In the genomic region with DNA sequence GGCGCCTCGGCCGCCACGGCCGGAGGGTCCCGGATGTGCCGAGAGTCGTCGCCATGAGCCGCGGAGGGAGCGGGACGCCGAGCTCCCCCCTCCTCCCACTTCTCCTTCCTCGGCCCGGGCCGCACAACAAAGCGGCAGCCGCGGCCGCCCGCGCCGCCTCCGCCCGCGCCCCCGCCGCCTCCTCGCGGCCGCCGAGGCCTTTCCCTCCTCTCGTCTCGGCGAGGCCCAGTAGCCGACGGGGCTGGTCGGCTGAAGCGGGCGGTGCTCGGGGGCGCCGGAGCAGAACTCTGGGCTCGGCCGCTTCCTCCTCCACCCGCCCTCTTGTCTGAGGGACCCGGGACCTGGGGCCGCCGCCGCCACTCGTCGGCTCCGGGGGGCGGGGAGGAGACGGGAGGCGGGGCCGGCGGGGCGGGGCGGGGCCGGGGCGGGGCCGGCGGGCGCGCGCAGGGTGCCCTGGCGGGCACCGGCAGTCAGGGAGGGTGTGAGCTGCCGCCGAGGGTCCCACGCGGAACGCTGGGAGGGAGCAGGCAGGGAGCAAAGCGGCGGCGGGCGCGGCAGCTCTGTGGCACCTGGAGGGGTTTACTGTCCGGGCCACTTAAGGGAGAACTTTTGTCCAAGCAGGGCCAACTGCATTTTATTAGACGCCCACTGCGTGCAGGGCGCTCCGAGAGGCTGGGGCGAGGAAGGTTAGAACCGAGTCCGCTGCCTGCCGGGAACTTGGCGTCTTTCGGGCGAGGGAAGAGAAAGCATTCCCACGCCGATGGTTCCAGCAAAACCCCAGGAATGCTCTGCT, we compare ENCODE assay signal across 8 cellular contexts. TPM values are rescaled to one million over a fixed set of nuclear protein-coding genes. Genes with fewer than 3 reads are reported as not detected.
A peak's percentile ranks its signal among the peaks of the same experiment; 100 is the strongest.
DNase-seq lines count a peak whose midpoint lies in the region; ATAC-seq, FAIRE-seq and TF ChIP-seq lines count a peak whose summit lies in the region.

A gene (minus strand): TSS at position 327 of the 793 bp plus-strand sequence. CDS start 427 bp downstream, outside the sequence.

- POLR2A ChIA-PET in H1 (lab: Charles Lee; ENCODE audit: partially characterized antibody): interaction anchor here (0.7 to 2.5 kb wide), 16 partner anchors 8 to 170 kb away, joined by 3 to 25 read pairs (median 4); a partner anchor contains a TSS

- no peaks in the 10 kb centered on the region for H3K79me1 ChIP-seq in H1 (ENCODE audit: low read depth, low read length)

- H4K8ac ChIP-seq in H1 (ENCODE audit: extremely low read depth, insufficient read depth, low read length): peak within 1 kb of the TSS; percentile 98

- peak; percentile 82 for ATAC-seq in GM19025 (IDR thresholded peaks at IDR 0.05; ENCODE audit: low read depth, unreplicated experiment)
- ATAC-seq in HG03175 (IDR thresholded peaks at IDR 0.05; ENCODE audit: unreplicated experiment): peak; percentile 84

- H3K4me1 ChIP-seq in BLaER1 treated with 17β-estradiol and CSF1 and Interleukin-3, amounts not matched to agents 10 nM and 100 nM: peaks cover 18 to 37% (median 24%) of the 10 kb centered on the region in 10 experiments
- peaks cover 0 to 3% (median under 1%) of the 10 kb centered on the region in 4 experiments; a peak in 5 of 7 replicates for H3K4me1 ChIP-seq in H1 (replicated peaks in 1 of 4; ENCODE audit: control insufficient read depth in 3 of 4, insufficient read depth in 4 of 4, low read length in 3 of 4)

- peak within 1 kb of the TSS; percentile 81 for H4K91ac ChIP-seq in H1 (replicated peaks; ENCODE audit: insufficient read length, low read length)

- peak within 1 kb of the TSS; percentile 97 for H4K5ac ChIP-seq in H1 (ENCODE audit: insufficient read length, low read depth, low read length)

- CTCF ChIA-PET in H1 (lab: Charles Lee; ENCODE audit: partially characterized antibody): interaction anchor here (1.3 kb wide), 1 partner anchor 13 kb away, joined by 3 read pairs; no protein-coding TSS in a partner anchor

- no peaks in the 10 kb centered on the region for H3K9me3 ChIP-seq in BLaER1 treated with 17β-estradiol and CSF1 and Interleukin-3, amounts not matched to agents 10 nM and 100 nM (replicated peaks in 1 of 11)
- H3K9me3 ChIP-seq in H1 (ENCODE audit: insufficient read depth in 2 of 2, low read depth in 1 of 2, low read length in 1 of 2): no peaks in the 10 kb centered on the region

- peaks cover 0 to 7% (median 0%) of the 10 kb centered on the region in 11 experiments; a peak in 1 of 22 replicates for H3K27me3 ChIP-seq in BLaER1 treated with 17β-estradiol and CSF1 and Interleukin-3, amounts not matched to agents 10 nM and 100 nM
- H3K27me3 ChIP-seq in H1 (replicated peaks in 1 of 4; ENCODE audit: control insufficient read depth in 3 of 4, extremely low read depth in 1 of 4, insufficient read depth in 3 of 4, low read length in 3 of 4): no peaks in the 10 kb centered on the region

- no peak within 1 kb of the TSS for H2BK20ac ChIP-seq in H1 (ENCODE audit: low read length)

- DNase-seq in NCI-H748 treated with DMSO at 0.1 percent for 48 hours (lab: John Stamatoyannopoulos, UW) (peak; percentile 39), H1 (ENCODE audit: low read depth in 1 of 2, low spot score in 2 of 2) (peak; percentile 17 to 83), mesenteric fat pad (ENCODE audit: low spot score) (peak; percentile 95)
- peak; percentile 54 to 56 for DNase-seq in activated CD8-positive, alpha-beta memory T cell treated with anti-CD3 and anti-CD28 coated beads for 4 hours (ENCODE audit: low read depth in 2 of 2)
- peak; percentile 62 for DNase-seq in stimulated activated CD8-positive, alpha-beta memory T cell treated with anti-CD3 and anti-CD28 coated beads, Interleukin-15, amount 100 ng/mL, for 24 hours (ENCODE audit: low read depth)

- peak within 1 kb of the TSS; percentile 94 to 99 (median 96) for H3K27ac ChIP-seq in BLaER1 treated with 17β-estradiol and CSF1 and Interleukin-3, amounts not matched to agents 10 nM and 100 nM
- H3K27ac ChIP-seq in H1 (ENCODE audit: low read depth, low read length): peak within 1 kb of the TSS; percentile 90; the same call in 1 of the 2 replicates

- no peak within 1 kb of the TSS for H3K23ac ChIP-seq in H1 (ENCODE audit: insufficient read length)

- no peak for FAIRE-seq in H1 (lab: Jason Lieb, UNC)

- H3K9ac ChIP-seq in BLaER1 treated with 17β-estradiol and CSF1 and Interleukin-3, amounts not matched to agents 10 nM and 100 nM: peak within 1 kb of the TSS; percentile 96 to 99 (median 98)
- H3K9ac ChIP-seq in H1 (replicated peaks in 1 of 4; ENCODE audit: extremely low read depth in 1 of 4, low read depth in 3 of 4, low read length in 3 of 4): peak within 1 kb of the TSS; percentile 67 to 97 (median 84)

- H3K14ac ChIP-seq in H1 (ENCODE audit: insufficient read length): no peak within 1 kb of the TSS

- peak within 1 kb of the TSS; percentile 69 for H3K4ac ChIP-seq in H1 (replicated peaks; ENCODE audit: insufficient read length, low read depth, low read length)

- H3K36me3 ChIP-seq in BLaER1 treated with 17β-estradiol and CSF1 and Interleukin-3, amounts not matched to agents 10 nM and 100 nM: peaks cover 0 to 9% (median 3%) of the 10 kb centered on the region in 11 experiments; a peak in 7 of 22 replicates
- H3K36me3 ChIP-seq in H1 (ENCODE audit: control insufficient read depth in 2 of 4, insufficient read depth in 4 of 4, low read length in 3 of 4): no peaks in the 10 kb centered on the region

- TF ChIP-seq CTCF in H1 (IDR thresholded peaks at IDR 0.05; ENCODE audit: control extremely low read depth in 1 of 3, insufficient read depth in 1 of 3, low read depth in 1 of 3, low read length in 3 of 3): no peak

- H2BK15ac ChIP-seq in H1 (ENCODE audit: low read length): 0 out of 2 replicates have a peak within 1 kb of the TSS, but pooled peaks have one; percentile 46

- H4K20me1 ChIP-seq in BLaER1 treated with 17β-estradiol and CSF1 and Interleukin-3, amounts not matched to agents 10 nM and 100 nM: peaks cover 34 to 43% (median 41%) of the 10 kb centered on the region in 11 experiments; a peak in 20 of 22 replicates
- no peaks in the 10 kb centered on the region for H4K20me1 ChIP-seq in H1 (replicated peaks in 1 of 2; ENCODE audit: control insufficient read depth in 1 of 2, insufficient read depth in 2 of 2, low read length in 2 of 2)

- TF ChIP-seq EP300 in H1 (IDR thresholded peaks at IDR 0.05; ENCODE audit: borderline replicate concordance in 1 of 2, low read depth in 2 of 2, low read length in 2 of 2): no peak

- peak within 1 kb of the TSS; percentile 73 to 96 (median 86) for H3K4me3 ChIP-seq in BLaER1 treated with 17β-estradiol and CSF1 and Interleukin-3, amounts not matched to agents 10 nM and 100 nM
- peak within 1 kb of the TSS; percentile 78 to 84 (median 80) for H3K4me3 ChIP-seq in H1 (ENCODE audit: extremely low read depth in 1 of 4, insufficient read depth in 2 of 4, low read depth in 3 of 4, low read length in 4 of 4)

- H2AK5ac ChIP-seq in H1 (ENCODE audit: low read depth, low read length): no peak within 1 kb of the TSS

- peak; percentile 78 to 91 for TF ChIP-seq POLR2A in H1 (IDR thresholded peaks at IDR 0.05; ENCODE audit: control extremely low read depth in 1 of 2, low read depth in 2 of 2, low read length in 2 of 2)

- H2AFZ ChIP-seq in H1 (ENCODE audit: low read length): peak within 1 kb of the TSS; percentile 94

- H3K4me2 ChIP-seq in BLaER1 treated with 17β-estradiol and CSF1 and Interleukin-3, amounts not matched to agents 10 nM and 100 nM: peak within 1 kb of the TSS; percentile 95 to 100 (median 99)
- H3K4me2 ChIP-seq in H1 (ENCODE audit: insufficient read depth in 1 of 2, low read depth in 2 of 2, low read length in 2 of 2): peak within 1 kb of the TSS; percentile 92 to 97

- H3K79me2 ChIP-seq in H1 (ENCODE audit: control insufficient read depth in 1 of 2, insufficient read depth in 2 of 2, low read length in 2 of 2): peaks cover 3 to 42% of the 10 kb centered on the region in 2 experiments; a peak in 3 of 4 replicates

- peak within 1 kb of the TSS; percentile 83 for H2BK120ac ChIP-seq in H1 (replicated peaks; ENCODE audit: low read depth, low read length)

- no peak for TF ChIP-seq RAD21 in H1 (IDR thresholded peaks at IDR 0.05 in 1 of 2, conservative IDR thresholded peaks at IDR 0.05 in 1 of 2; ENCODE audit: low read depth in 2 of 2, low read length in 2 of 2)

- peaks cover 5% of the 10 kb centered on the region for H3K23me2 ChIP-seq in H1 (ENCODE audit: low read depth, low read length)

- peak within 1 kb of the TSS; percentile 95 for H3K18ac ChIP-seq in H1 (ENCODE audit: extremely low read depth, low read length)

- H3K56ac ChIP-seq in H1 (replicated peaks; ENCODE audit: insufficient read length, low read depth, low read length): peak within 1 kb of the TSS; percentile 92

- peak within 1 kb of the TSS; percentile 91; the same call in 1 of the 2 replicates for H2BK5ac ChIP-seq in H1 (ENCODE audit: low read depth, low read length)

- 1% methylated on average over 31 of the region's 94 CpGs; no CpG with 5 or more reads in 1 of the 2 experiments for WGBS in H1 (ENCODE audit: extremely low coverage in 1 of 2, insufficient coverage in 1 of 2, insufficient read length in 1 of 2, insufficient replicate concordance in 2 of 2, low coverage in 1 of 2, low lambda C conversion rate in 2 of 2, missing lambda C conversion rate in 1 of 2), 2 experiments

- H2BK12ac ChIP-seq in H1 (ENCODE audit: low read depth, low read length): 0 out of 2 replicates have a peak within 1 kb of the TSS, but pooled peaks have one; percentile 68

TF ChIP-seq in H1, 55 proteins besides CTCF, POLR2A, EP300 and RAD21 (continues in another document):
- TF ChIP-seq EGR1 (IDR thresholded peaks at IDR 0.05; ENCODE audit: borderline replicate concordance, low read depth, low read length) (0 out of 2 replicates have a peak, but pooled peaks have one; percentile 5), GABPA (IDR thresholded peaks at IDR 0.05; ENCODE audit: borderline replicate concordance, insufficient read depth, low read length) (no peak), HDAC2 (IDR thresholded peaks at IDR 0.05; ENCODE audit: borderline replicate concordance in 1 of 2, low read depth in 2 of 2, low read length in 2 of 2) (no peak), TEAD4 (IDR thresholded peaks at IDR 0.05; ENCODE audit: low read depth, low read length) (peak; percentile 81), KDM4A (IDR thresholded peaks at IDR 0.05; ENCODE audit: low read depth, low read length, severe bottlenecking) (peak; percentile 64), SP1 (IDR thresholded peaks at IDR 0.05; ENCODE audit: low read depth, low read length) (no peak), NANOG (IDR thresholded peaks at IDR 0.05; ENCODE audit: insufficient read depth, low read depth, low read length, poor library complexity, severe bottlenecking) (no peak)

RNA-seq across cellular contexts. Expression of the gene that starts here (rescaled TPM):
- 27.7 and 29.2 TPM in 2 replicates for total RNA-seq in H1 (2021; fragmentation: NEBNext Ultra II Directional; extraction: Animal tissue kit (Norgen Biotek cat#: 25700))
- 4.1 and 7.2 TPM in 2 replicates for polyA plus RNA-seq in H1 (2011; rRNA removed)
- polyA plus RNA-seq in H1 (2011; cell fraction: cytosol; rRNA removed): 9.7 TPM
- 4.0 TPM for polyA plus RNA-seq in H1 (2011; cell fraction: nucleus; rRNA removed)
- polyA plus RNA-seq in H1 (2012, experiment 1 of 2): 13.4 to 18.6 TPM (median 15.1 TPM) in 4 replicates
- polyA plus RNA-seq in H1 (2012, experiment 2 of 2): 1.4 TPM
- 15.4 TPM for polyA plus RNA-seq in H1 (2013, experiment 1 of 2)
- 14.6 TPM for polyA plus RNA-seq in H1 (2013, experiment 2 of 2)
- polyA minus RNA-seq in H1 (2011; rRNA and poly(A)+ RNA removed): 24.4 and 42.6 TPM in 2 replicates
- 13.8 TPM for polyA minus RNA-seq in H1 (2011; cell fraction: cytosol; rRNA and poly(A)+ RNA removed)
- 25.7 TPM for polyA minus RNA-seq in H1 (2011; cell fraction: nucleus; rRNA and poly(A)+ RNA removed)
- 28.4 TPM for total RNA-seq in mesenteric fat pad

Comparison
In these comparisons a context has a peak if more than half of its experiments do, and no peak if none do; other contexts are left out.
1. Peak in every context shown above with its lines: DNase-seq, ATAC-seq, H3K4me3 ChIP-seq and H3K27ac ChIP-seq.
2. DNase-seq: peak in every context shown above with its lines; median percentile 95 in mesenteric fat pad; 62 in stimulated activated CD8-positive, alpha-beta memory T cell treated with anti-CD3 and anti-CD28 coated beads, Interleukin-15, amount 100 ng/mL, for 24 hours; 55 in activated CD8-positive, alpha-beta memory T cell treated with anti-CD3 and anti-CD28 coated beads for 4 hours; 50 in H1; 39 in NCI-H748 treated with DMSO at 0.1 percent for 48 hours.